In genomic region chr3:27042541-27042940, GRCh38 we compare ENCODE assay signal across 8 cellular contexts.
DNase-seq lines count a peak whose midpoint lies in the region; ATAC-seq and TF ChIP-seq lines count a peak whose summit lies in the region.
"Not testable (repeated sequence)": the region's sequence is repeated elsewhere in the genome, so short reads cannot be mapped to it uniquely, and the experiment has no call there.

No MANE protein-coding gene starts in this region.

- H3K27me3 Mint-ChIP-seq in GM23338 (ENCODE audit: insufficient read depth, low read depth, poor library complexity); WTC11 (ENCODE audit: low read depth); endodermal cell (ENCODE audit: insufficient read depth); nephron progenitor cell (ENCODE audit: low read depth, poor library complexity): not testable (repeated sequence)

- H3K9me3 Mint-ChIP-seq in GM23338 (peaks cover 12% of the 10 kb centered on the region; the same call in 2 of the 3 replicates), WTC11 (peaks cover 11% of the 10 kb centered on the region)
- H3K9me3 Mint-ChIP-seq in endodermal cell, nephron progenitor cell: not testable (repeated sequence)

- CTCF ChIA-PET in WTC11 (lab: Charles Lee) = interaction anchor here (1.1 kb wide), 1 partner anchor 20 kb away, joined by 3 read pairs; no protein-coding TSS in a partner anchor

- H4K20me1 ChIP-seq in GM23338 (replicated peaks; ENCODE audit: insufficient read depth) = not testable (repeated sequence)

- H3K4me1 ChIP-seq in GM23338 (ENCODE audit: insufficient read depth) (peaks cover 44% of the 10 kb centered on the region), HUES48 (ENCODE audit: control insufficient read depth, insufficient read depth, low read length) (peaks cover 41% of the 10 kb centered on the region), HUES64 (ENCODE audit: insufficient read depth, low read length) (peaks cover 48% of the 10 kb centered on the region), iPS-18a (ENCODE audit: control insufficient read depth, low read depth, low read length) (peaks cover 32% of the 10 kb centered on the region)
- H3K4me1 ChIP-seq in endodermal cell (ENCODE audit: control insufficient read depth, insufficient read depth, low read length) = not testable (repeated sequence)

- not testable (repeated sequence) for H2AFZ ChIP-seq in GM23338

- not testable (repeated sequence) for H3K9me3 ChIP-seq in HUES48 (ENCODE audit: control insufficient read depth, insufficient read depth, low read length); iPS-18a (ENCODE audit: control insufficient read depth, low read depth, low read length)
- H3K9me3 ChIP-seq in HUES64 (ENCODE audit: insufficient read depth, low read depth, low read length) (peaks cover 15% of the 10 kb centered on the region), endodermal cell (ENCODE audit: control insufficient read depth, low read length) (peaks cover 21% of the 10 kb centered on the region)

- H3K4me3 Mint-ChIP-seq in GM23338 (peak overlapping the region; percentile 29; the same call in 1 of the 3 replicates), WTC11 (peak overlapping the region; percentile 11)
- H3K4me3 Mint-ChIP-seq in endodermal cell, nephron progenitor cell: not testable (repeated sequence)

- H3K4me1 Mint-ChIP-seq in GM23338 (peaks cover 50% of the 10 kb centered on the region), WTC11 (peaks cover 60% of the 10 kb centered on the region), endodermal cell (peaks cover 47% of the 10 kb centered on the region), nephron progenitor cell (peaks cover 41% of the 10 kb centered on the region)

- H3K79me2 ChIP-seq in GM23338 (replicated peaks; ENCODE audit: insufficient read depth) = not testable (repeated sequence)

- H3K9me2 ChIP-seq in GM23338 (ENCODE audit: insufficient read depth) = not testable (repeated sequence)

- ATAC-seq in GM23338 (peak; percentile 46; the same call in 2 of the 3 replicates), WTC11 (peak; percentile 29)

- H3K36me3 ChIP-seq in GM23338 (ENCODE audit: insufficient read depth); HUES48 (ENCODE audit: control insufficient read depth, insufficient read depth, low read length); HUES64 (ENCODE audit: insufficient read depth, low read length); endodermal cell (ENCODE audit: control insufficient read depth, insufficient read depth, low read length); iPS-18a (ENCODE audit: control insufficient read depth, low read depth, low read length): not testable (repeated sequence)

- not testable (repeated sequence) for H3F3A ChIP-seq in GM23338 (replicated peaks; ENCODE audit: low read depth)

- POLR2A ChIA-PET in WTC11 (lab: Charles Lee) = interaction anchor here (0.6 kb wide), 1 partner anchor 39 kb away, joined by 8 read pairs; no protein-coding TSS in a partner anchor

- not testable (repeated sequence) for H3K27me3 ChIP-seq in GM23338 (ENCODE audit: insufficient read depth); HUES48 (ENCODE audit: control insufficient read depth, insufficient read depth, low read length); HUES64 (ENCODE audit: insufficient read depth, low read length); endodermal cell (ENCODE audit: control insufficient read depth, insufficient read depth, low read length, poor library complexity, severe bottlenecking); iPS-18a (ENCODE audit: control insufficient read depth, insufficient read depth, low read length)

- H3K4me2 ChIP-seq in GM23338 = peak overlapping the region; percentile 42

- WGBS in HUES64 = 34% methylated on average over 2 of the region's 2 CpGs
- WGBS in endodermal cell (ENCODE audit: insufficient coverage in 1 of 2, insufficient read length in 1 of 2), 2 experiments = 34 to 40% methylated on average over 2 of the region's 2 CpGs

- H3K9ac ChIP-seq in HUES48 (ENCODE audit: low read depth, low read length); HUES64 (ENCODE audit: low read depth, low read length); endodermal cell (ENCODE audit: extremely low read depth, low read length, poor library complexity, severe bottlenecking); iPS-18a (ENCODE audit: low read length): not testable (repeated sequence)

- DNase-seq in GM23338 (ENCODE audit: low spot score) (peak; percentile 47), left kidney (ENCODE audit: low read depth, low spot score) (peak; percentile 13)
- DNase-seq in WTC11 (ENCODE audit: low spot score); endodermal cell; nephron progenitor cell: not testable (repeated sequence)

- peaks cover 32% of the 10 kb centered on the region; the same call in 2 of the 3 replicates for H3K36me3 Mint-ChIP-seq in GM23338 (ENCODE audit: low read depth)
- peaks cover 11% of the 10 kb centered on the region for H3K36me3 Mint-ChIP-seq in WTC11
- not testable (repeated sequence) for H3K36me3 Mint-ChIP-seq in endodermal cell (ENCODE audit: low read depth); nephron progenitor cell (ENCODE audit: low read depth)

- H3K27ac ChIP-seq in GM23338 (ENCODE audit: low read depth) (peak overlapping the region; percentile 93), HUES48 (ENCODE audit: low read depth, low read length) (peak overlapping the region; percentile 90), HUES64 (ENCODE audit: low read depth, low read length) (peak overlapping the region; percentile 88), iPS-18a (ENCODE audit: low read length) (peak overlapping the region; percentile 47)
- H3K27ac ChIP-seq in endodermal cell (ENCODE audit: low read depth, low read length) = not testable (repeated sequence)

- TF ChIP-seq CTCF in GM23338 (conservative IDR thresholded peaks at IDR 0.05; ENCODE audit: low read depth in 2 of 2); WTC11 (IDR thresholded peaks at IDR 0.05); endodermal cell (conservative IDR thresholded peaks at IDR 0.05); nephron progenitor cell (IDR thresholded peaks at IDR 0.05): not testable (repeated sequence)

- peak overlapping the region; percentile 39; the same call in 1 of the 2 replicates for H3K27ac Mint-ChIP-seq in GM23338
- H3K27ac Mint-ChIP-seq in WTC11 = peak overlapping the region; percentile 98
- H3K27ac Mint-ChIP-seq in endodermal cell = peak overlapping the region; percentile 81
- peak overlapping the region; percentile 23 for H3K27ac Mint-ChIP-seq in nephron progenitor cell

- H3K4me3 ChIP-seq in GM23338; HUES48 (ENCODE audit: low read depth, low read length); HUES64 (ENCODE audit: low read length); iPS-18a (ENCODE audit: low read length): not testable (repeated sequence)
- peak overlapping the region; percentile 59 for H3K4me3 ChIP-seq in endodermal cell (ENCODE audit: low read length)

TF ChIP-seq in GM23338, 12 proteins besides CTCF, POLR2A, EP300 and RAD21:
- peak; percentile 89 for TF ChIP-seq NANOG (IDR thresholded peaks at IDR 0.05; ENCODE audit: borderline replicate concordance)
TF ChIP-seq in GM23338: peak in this region for 1; not testable (repeated sequence) for 11.

Comparison
In these comparisons a context has a peak if more than half of its experiments do, and no peak if none do; other contexts are left out.
1. H3K27ac Mint-ChIP-seq: peak in every context shown above with its lines; median percentile 98 in WTC11; 81 in endodermal cell; 39 in GM23338; 23 in nephron progenitor cell.